ENCODE assay signal across 10 cellular contexts in genomic region chr20:37521091-37521771, GRCh38. TPM values are rescaled to one million over a fixed set of nuclear protein-coding genes. Genes with fewer than 3 reads are reported as not detected.
DNase-seq lines count a peak whose midpoint lies in the region; ATAC-seq and TF ChIP-seq lines count a peak whose summit lies in the region.
"Had no signal": no experiment of that assay in that cellular context is flagged by ENCODE, and none has a peak within 500 bp of the region (broad histone marks: within the 10 kb centered on the region; RNA-seq: fewer than 3 reads in every experiment).

A gene with protein sequence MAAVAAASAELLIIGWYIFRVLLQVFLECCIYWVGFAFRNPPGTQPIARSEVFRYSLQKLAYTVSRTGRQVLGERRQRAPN (plus strand): TSS chr20:37521250. CDS start chr20:37521332, 82 bp downstream.

- ATAC-seq in naive thymus-derived CD8-positive, alpha-beta T cell = no peak
- ATAC-seq in sciatic nerve = no peak

- H4K20me1 ChIP-seq in Karpas-422 (ENCODE audit: insufficient read depth, low read depth, low read length) = peaks cover 43% of the 10 kb centered on the region

- H3K36me3 ChIP-seq in Karpas-422 (ENCODE audit: insufficient read depth, low read length) = peaks cover 9% of the 10 kb centered on the region; the same call in 1 of the 2 replicates

- intact Hi-C loops in dendritic cell treated with granulocyte-macrophage colony-stimulating factor and Interleukin-4, amounts not matched to agents 40 ng/mL and 50 ng/mL, for 4 days (cut with micrococcal nuclease) = no loop called here
- intact Hi-C loops in sciatic nerve (cut with DNase I) = no loop called here

- peaks cover 54% of the 10 kb centered on the region for H3K4me1 Mint-ChIP-seq in dendritic cell treated with granulocyte-macrophage colony-stimulating factor and Interleukin-4, amounts not matched to agents 40 ng/mL and 50 ng/mL, for 4 days (ENCODE audit: low read depth)
- peaks cover 44 to 70% (median 57%) of the 10 kb centered on the region in 4 donors for H3K4me1 Mint-ChIP-seq in naive thymus-derived CD8-positive, alpha-beta T cell

- H3K36me3 Mint-ChIP-seq in dendritic cell treated with granulocyte-macrophage colony-stimulating factor and Interleukin-4, amounts not matched to agents 40 ng/mL and 50 ng/mL, for 4 days (ENCODE audit: low read depth) = peaks cover 89% of the 10 kb centered on the region
- peaks cover 8 to 48% (median 11%) of the 10 kb centered on the region in 3 donors for H3K36me3 Mint-ChIP-seq in naive thymus-derived CD8-positive, alpha-beta T cell

- no peak for TF ChIP-seq CTCF in AG04450 (IDR thresholded peaks at IDR 0.05; ENCODE audit: low read depth, low read length)

- H2AFZ ChIP-seq in Karpas-422 (ENCODE audit: low read length) = no peak within 1 kb of the TSS

- peaks cover 21% of the 10 kb centered on the region for H3K27me3 Mint-ChIP-seq in dendritic cell treated with granulocyte-macrophage colony-stimulating factor and Interleukin-4, amounts not matched to agents 40 ng/mL and 50 ng/mL, for 4 days
- H3K27me3 Mint-ChIP-seq in naive thymus-derived CD8-positive, alpha-beta T cell = no peaks in the 10 kb centered on the region

- H3K4me3 ChIP-seq in AG04450 (ENCODE audit: low read depth, low read length) = peak within 1 kb of the TSS; percentile 63
- no peak within 1 kb of the TSS for H3K4me3 ChIP-seq in Karpas-422 (ENCODE audit: low read length)

- no peaks in the 10 kb centered on the region for H3K9me2 ChIP-seq in Karpas-422 (replicated peaks; ENCODE audit: insufficient read depth, low read length)

- peak within 1 kb of the TSS; percentile 12 for H3K4me2 ChIP-seq in Karpas-422 (ENCODE audit: low read depth, low read length, poor library complexity, severe bottlenecking)

- H3K27ac ChIP-seq in AG04450 (ENCODE audit: low read depth, low read length) = no peak within 1 kb of the TSS
- no peak within 1 kb of the TSS for H3K27ac ChIP-seq in Karpas-422 (ENCODE audit: low read length)

- CTCF ChIA-PET in AG04450 (lab: Charles Lee) = no interaction called here

- H3K4me1 ChIP-seq in Karpas-422 (ENCODE audit: low read length) = peaks cover 41% of the 10 kb centered on the region

- POLR2A ChIA-PET in AG04450 (lab: Yijun Ruan, JAX) = no interaction called here
- POLR2A ChIA-PET in naive thymus-derived CD8-positive, alpha-beta T cell (lab: Charles Lee) = no interaction called here

- no peaks in the 10 kb centered on the region for H3K9me3 Mint-ChIP-seq in dendritic cell treated with granulocyte-macrophage colony-stimulating factor and Interleukin-4, amounts not matched to agents 40 ng/mL and 50 ng/mL, for 4 days
- H3K9me3 Mint-ChIP-seq in naive thymus-derived CD8-positive, alpha-beta T cell = no peaks in the 10 kb centered on the region

- H3K9me3 ChIP-seq in AG04450 (ENCODE audit: control insufficient read depth, insufficient read depth, low read length) (peaks cover 21% of the 10 kb centered on the region), Karpas-422 (ENCODE audit: low read length) (no peaks in the 10 kb centered on the region)

- H3K27me3 ChIP-seq in AG04450 (ENCODE audit: control insufficient read depth, insufficient read depth, low read length) (no peaks in the 10 kb centered on the region), Karpas-422 (ENCODE audit: low read length) (no peaks in the 10 kb centered on the region)

- DNase-seq in AG04450 (ENCODE audit: low read depth, low spot score) (no peak), Karpas-422 (no peak), NCI-H2107 treated with DMSO at 0.1 percent for 48 hours (lab: John Stamatoyannopoulos, UW; ENCODE audit: unreplicated experiment) (no peak), SIG-M5 (lab: John Stamatoyannopoulos, UW) (no peak), sciatic nerve (ENCODE audit: low spot score) (no peak), dermis blood vessel endothelial cell (no peak)
- DNase-seq in naive thymus-derived CD8-positive, alpha-beta T cell = no peak

- peaks cover 91% of the 10 kb centered on the region for H3K79me2 ChIP-seq in Karpas-422 (ENCODE audit: low read length)

- H3K9ac ChIP-seq in Karpas-422 (ENCODE audit: low read length) = no peak within 1 kb of the TSS

- peak within 1 kb of the TSS; percentile 41 for H3K4me3 Mint-ChIP-seq in dendritic cell treated with granulocyte-macrophage colony-stimulating factor and Interleukin-4, amounts not matched to agents 40 ng/mL and 50 ng/mL, for 4 days
- peak within 1 kb of the TSS; percentile 57 to 79 (median 72) for H3K4me3 Mint-ChIP-seq in naive thymus-derived CD8-positive, alpha-beta T cell

- no peak within 1 kb of the TSS for H3K27ac Mint-ChIP-seq in dendritic cell treated with granulocyte-macrophage colony-stimulating factor and Interleukin-4, amounts not matched to agents 40 ng/mL and 50 ng/mL, for 4 days
- H3K27ac Mint-ChIP-seq in naive thymus-derived CD8-positive, alpha-beta T cell = peak within 1 kb of the TSS in 2 of 10 donors; percentile 43 to 68

RNA-seq across cellular contexts. Expression of the gene that starts here (rescaled TPM):
- 54.0 and 59.6 TPM in 2 replicates for polyA plus RNA-seq in AG04450 (2011; rRNA removed)
- 16.0 and 26.6 TPM in 2 replicates for polyA minus RNA-seq in AG04450 (2011; rRNA and poly(A)+ RNA removed)
- total RNA-seq in Karpas-422 (2014; rRNA removed; shearing (Covaris generic); ENCODE audit: low replicate concordance) = not detected in 2 replicates
- total RNA-seq in naive thymus-derived CD8-positive, alpha-beta T cell = not detected
- under 1 TPM in 1 of 3 donors, not detected in 2; 0.13 TPM for polyA plus RNA-seq in naive thymus-derived CD8-positive, alpha-beta T cell
- total RNA-seq in sciatic nerve (2.1 TPM), dermis blood vessel endothelial cell (0.23 and 0.34 TPM in 2 replicates)
- total RNA-seq: LHCN-M2; T-helper 2 cell treated with Interferon-gamma antibody and Interleukin-4, amounts not matched to agents 100 ng/mL and 5 ng/mL, for 36 hours had no signal

Comparison
In these comparisons a context has a peak if more than half of its experiments do, and no peak if none do; other contexts are left out.
1. RNA of the gene that starts here (polyA plus RNA-seq): 54.0 to 59.6 TPM in AG04450; 0.13 TPM in naive thymus-derived CD8-positive, alpha-beta T cell; every median in the first group is over 10 times any median in the second.